ENCODE assay signal across 8 cellular contexts in the genomic region with DNA sequence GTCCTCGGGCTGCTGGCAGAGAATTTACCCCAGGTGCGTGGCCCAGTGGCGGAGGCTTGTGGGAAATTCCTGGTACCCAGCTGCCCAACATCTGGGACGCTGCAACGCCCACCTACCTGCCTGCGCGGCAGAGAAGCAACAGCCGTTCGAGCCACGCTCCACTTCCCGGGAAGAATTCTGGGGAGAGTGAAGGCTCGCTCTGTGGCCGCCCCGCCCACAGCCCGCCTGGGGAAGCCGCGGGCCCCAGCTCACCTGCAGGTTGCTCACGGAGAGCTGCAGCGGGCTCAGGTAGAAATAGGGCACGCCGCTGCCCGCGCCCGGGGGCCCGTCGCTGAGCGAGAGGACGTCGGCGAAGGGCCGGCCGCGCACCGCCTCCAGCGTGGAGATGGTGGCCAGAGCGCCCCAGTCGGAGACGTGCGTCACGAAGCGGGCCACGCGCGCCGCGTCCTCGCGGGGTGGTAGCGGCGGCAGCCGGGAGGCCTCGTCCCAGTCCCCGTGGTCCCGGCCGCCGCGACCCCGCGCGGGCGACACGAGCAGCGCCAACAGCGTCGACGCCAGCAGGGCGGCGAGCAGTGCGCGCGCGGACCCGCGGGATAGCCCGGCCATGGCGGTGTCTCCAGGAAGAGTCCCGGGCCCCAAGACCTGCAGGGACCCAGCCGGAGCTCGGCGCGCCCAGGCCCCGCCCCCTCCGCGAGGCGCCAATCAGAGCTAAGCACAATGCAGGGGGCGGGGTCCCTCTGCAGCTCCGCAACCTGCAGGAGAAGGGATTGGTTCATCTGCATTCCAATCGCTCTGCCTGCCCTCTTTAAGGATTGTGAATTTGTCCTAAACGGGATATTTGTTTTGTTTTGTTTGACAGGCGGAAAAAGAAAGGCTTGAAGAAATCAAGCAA. TPM values are rescaled to one million over a fixed set of nuclear protein-coding genes. Genes with fewer than 3 reads are reported as not detected.
DNase-seq lines count a peak whose midpoint lies in the region; ATAC-seq, FAIRE-seq and TF ChIP-seq lines count a peak whose summit lies in the region.

A gene (minus strand): TSS at position 627 of the 892 bp plus-strand sequence.

- H3K27ac ChIP-seq in angular gyrus (ENCODE audit: low read depth, low read length) (peak within 1 kb of the TSS; percentile 60), psoas muscle (peak within 1 kb of the TSS; percentile 92)

- no peaks in the 10 kb centered on the region for H3K36me3 ChIP-seq in psoas muscle (ENCODE audit: insufficient read depth in 1 of 2, low read depth in 1 of 2)

- peak within 1 kb of the TSS; percentile 92 for H3K4me3 ChIP-seq in psoas muscle

- WGBS in psoas muscle, 3 donors, result 1 to 3% (median 1%) methylated on average over 52 to 90 of the region's 90 CpGs

- peak; percentile 89 to 99 for DNase-seq in NCI-H187 (lab: John Stamatoyannopoulos, UW)
- DNase-seq in T-helper 2 cell, result peak; percentile 80 to 90 (median 85)
- peak; percentile 98 for DNase-seq in left ventricle myocardium superior
- peak; percentile 95 to 96 for DNase-seq in psoas muscle
- peak; percentile 98 for DNase-seq in urothelium cell line (ENCODE audit: low spot score)

- no peak for TF ChIP-seq CTCF in psoas muscle (IDR thresholded peaks at IDR 0.05)

- ATAC-seq in GM18498 (IDR thresholded peaks at IDR 0.05; ENCODE audit: unreplicated experiment), result peak; percentile 98
- peak; percentile 95 for ATAC-seq in HG02938 (IDR thresholded peaks at IDR 0.05; ENCODE audit: unreplicated experiment)
- ATAC-seq in left ventricle myocardium superior, result peak; percentile 99
- ATAC-seq in psoas muscle, result peak; percentile 91 to 97 (median 95)

- intact Hi-C loops in left ventricle myocardium superior (cut with micrococcal nuclease), result no loop called here
- intact Hi-C loops in psoas muscle (cut with DNase I), result no loop called here

- no peaks in the 10 kb centered on the region for H3K27me3 ChIP-seq in psoas muscle (ENCODE audit: insufficient read depth in 3 of 3, low read length in 2 of 3)

- no peaks in the 10 kb centered on the region for H3K9me3 ChIP-seq in psoas muscle

- FAIRE-seq in urothelium cell line (lab: Jason Lieb, UNC), result peak; percentile 70

- H3K4me1 ChIP-seq in psoas muscle, result peaks cover 46% of the 10 kb centered on the region

RNA-seq across cellular contexts. Expression of the gene that starts here (rescaled TPM):
- total RNA-seq in left ventricle myocardium superior (75.1 TPM), psoas muscle (100 to 1,000 TPM in 1 of 4 donors, 10 to 100 TPM in 3; 23.6 to 118 (median 50.3) TPM)
- polyA plus RNA-seq in psoas muscle, result 10 to 100 TPM; 19.2 to 35.5 (median 25.3) TPM

Comparison
In these comparisons a context has a peak if more than half of its experiments do, and no peak if none do; other contexts are left out.
1. Peak in every context shown above with its lines: DNase-seq, ATAC-seq, H3K4me3 ChIP-seq and H3K27ac ChIP-seq.